In the genomic region with DNA sequence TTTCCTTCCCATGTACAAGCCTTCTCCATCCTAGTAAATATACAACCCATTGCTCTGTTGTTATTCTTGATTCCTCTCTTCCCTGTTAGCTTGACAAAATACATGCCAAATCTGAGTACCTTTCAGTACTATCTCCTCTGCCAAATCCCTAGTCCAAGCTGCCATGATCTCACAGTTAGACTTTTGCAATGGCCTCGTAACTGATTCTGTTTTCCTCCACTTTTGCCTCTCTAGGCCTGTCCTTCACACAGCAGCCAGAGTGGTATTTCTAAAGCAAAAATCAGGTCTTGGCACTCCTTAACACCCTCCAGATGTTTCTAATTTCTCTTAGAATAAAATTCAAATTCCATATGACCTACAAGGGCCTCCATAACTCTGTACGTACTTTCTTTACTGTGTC, we compare ENCODE assay signal across 1 cellular context.
TF ChIP-seq lines count a peak whose summit lies in the region.

No MANE protein-coding gene starts in this region.

TF ChIP-seq in SK-N-SH treated with all-trans-retinoic acid at 6 μM for 48 hours, 23 proteins besides CTCF, POLR2A, EP300 and RAD21 (continued from another document):
- TF ChIP-seq, protein P1, sequence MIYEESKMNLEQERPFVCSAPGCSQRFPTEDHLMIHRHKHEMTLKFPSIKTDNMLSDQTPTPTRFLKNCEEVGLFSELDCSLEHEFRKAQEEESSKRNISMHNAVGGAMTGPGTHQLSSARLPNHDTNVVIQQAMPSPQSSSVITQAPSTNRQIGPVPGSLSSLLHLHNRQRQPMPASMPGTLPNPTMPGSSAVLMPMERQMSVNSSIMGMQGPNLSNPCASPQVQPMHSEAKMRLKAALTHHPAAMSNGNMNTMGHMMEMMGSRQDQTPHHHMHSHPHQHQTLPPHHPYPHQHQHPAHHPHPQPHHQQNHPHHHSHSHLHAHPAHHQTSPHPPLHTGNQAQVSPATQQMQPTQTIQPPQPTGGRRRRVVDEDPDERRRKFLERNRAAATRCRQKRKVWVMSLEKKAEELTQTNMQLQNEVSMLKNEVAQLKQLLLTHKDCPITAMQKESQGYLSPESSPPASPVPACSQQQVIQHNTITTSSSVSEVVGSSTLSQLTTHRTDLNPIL (CRISPR knock-in tag; IDR thresholded peaks at IDR 0.05; ENCODE audit: low read depth): no peak
- TF ChIP-seq ZFP30 (CRISPR knock-in tag; IDR thresholded peaks at IDR 0.05): no peak
- no peak for TF ChIP-seq ISL1 (CRISPR knock-in tag; IDR thresholded peaks at IDR 0.05)
- TF ChIP-seq, protein P2, sequence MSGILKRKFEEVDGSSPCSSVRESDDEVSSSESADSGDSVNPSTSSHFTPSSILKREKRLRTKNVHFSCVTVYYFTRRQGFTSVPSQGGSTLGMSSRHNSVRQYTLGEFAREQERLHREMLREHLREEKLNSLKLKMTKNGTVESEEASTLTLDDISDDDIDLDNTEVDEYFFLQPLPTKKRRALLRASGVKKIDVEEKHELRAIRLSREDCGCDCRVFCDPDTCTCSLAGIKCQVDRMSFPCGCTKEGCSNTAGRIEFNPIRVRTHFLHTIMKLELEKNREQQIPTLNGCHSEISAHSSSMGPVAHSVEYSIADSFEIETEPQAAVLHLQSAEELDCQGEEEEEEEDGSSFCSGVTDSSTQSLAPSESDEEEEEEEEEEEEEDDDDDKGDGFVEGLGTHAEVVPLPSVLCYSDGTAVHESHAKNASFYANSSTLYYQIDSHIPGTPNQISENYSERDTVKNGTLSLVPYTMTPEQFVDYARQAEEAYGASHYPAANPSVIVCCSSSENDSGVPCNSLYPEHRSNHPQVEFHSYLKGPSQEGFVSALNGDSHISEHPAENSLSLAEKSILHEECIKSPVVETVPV (CRISPR knock-in tag; IDR thresholded peaks at IDR 0.05): no peak
- TF ChIP-seq, protein P3, sequence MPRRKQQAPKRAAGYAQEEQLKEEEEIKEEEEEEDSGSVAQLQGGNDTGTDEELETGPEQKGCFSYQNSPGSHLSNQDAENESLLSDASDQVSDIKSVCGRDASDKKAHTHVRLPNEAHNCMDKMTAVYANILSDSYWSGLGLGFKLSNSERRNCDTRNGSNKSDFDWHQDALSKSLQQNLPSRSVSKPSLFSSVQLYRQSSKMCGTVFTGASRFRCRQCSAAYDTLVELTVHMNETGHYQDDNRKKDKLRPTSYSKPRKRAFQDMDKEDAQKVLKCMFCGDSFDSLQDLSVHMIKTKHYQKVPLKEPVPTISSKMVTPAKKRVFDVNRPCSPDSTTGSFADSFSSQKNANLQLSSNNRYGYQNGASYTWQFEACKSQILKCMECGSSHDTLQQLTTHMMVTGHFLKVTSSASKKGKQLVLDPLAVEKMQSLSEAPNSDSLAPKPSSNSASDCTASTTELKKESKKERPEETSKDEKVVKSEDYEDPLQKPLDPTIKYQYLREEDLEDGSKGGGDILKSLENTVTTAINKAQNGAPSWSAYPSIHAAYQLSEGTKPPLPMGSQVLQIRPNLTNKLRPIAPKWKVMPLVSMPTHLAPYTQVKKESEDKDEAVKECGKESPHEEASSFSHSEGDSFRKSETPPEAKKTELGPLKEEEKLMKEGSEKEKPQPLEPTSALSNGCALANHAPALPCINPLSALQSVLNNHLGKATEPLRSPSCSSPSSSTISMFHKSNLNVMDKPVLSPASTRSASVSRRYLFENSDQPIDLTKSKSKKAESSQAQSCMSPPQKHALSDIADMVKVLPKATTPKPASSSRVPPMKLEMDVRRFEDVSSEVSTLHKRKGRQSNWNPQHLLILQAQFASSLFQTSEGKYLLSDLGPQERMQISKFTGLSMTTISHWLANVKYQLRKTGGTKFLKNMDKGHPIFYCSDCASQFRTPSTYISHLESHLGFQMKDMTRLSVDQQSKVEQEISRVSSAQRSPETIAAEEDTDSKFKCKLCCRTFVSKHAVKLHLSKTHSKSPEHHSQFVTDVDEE (CRISPR knock-in tag; IDR thresholded peaks at IDR 0.05): no peak
